1 cellular context compared by ENCODE assay signal in the genomic region with DNA sequence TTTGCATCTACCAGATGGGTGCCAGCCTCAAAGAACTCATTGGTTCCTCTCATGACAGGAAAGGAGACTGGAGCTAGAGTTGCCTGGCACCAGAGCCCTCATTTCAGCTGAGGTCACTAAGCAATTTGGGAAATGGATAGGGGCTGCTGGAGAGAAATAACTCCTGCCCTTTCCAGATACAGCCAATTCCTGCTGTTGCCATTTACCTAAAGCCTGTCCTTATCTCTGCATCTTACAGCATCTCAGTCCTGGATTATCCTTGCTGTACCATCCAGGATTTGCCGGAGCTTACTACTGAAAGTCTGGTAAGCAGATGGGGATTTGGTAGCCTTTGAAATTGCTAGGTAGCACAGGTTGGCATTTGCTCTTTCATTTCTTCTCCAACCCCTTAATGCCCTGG.
TF ChIP-seq lines count a peak whose summit lies in the region.

No MANE protein-coding gene starts in this region.

TF ChIP-seq in SK-N-SH, 30 proteins besides CTCF, POLR2A, EP300 and RAD21:
- TF ChIP-seq POLR2AphosphoS5 (IDR thresholded peaks at IDR 0.05; ENCODE audit: low read depth, low read length) (no peak), MEF2A (IDR thresholded peaks at IDR 0.05; ENCODE audit: borderline replicate concordance, low read depth) (no peak), CHD2 (IDR thresholded peaks at IDR 0.05; ENCODE audit: low read length, partially characterized antibody) (no peak), TAF1 (IDR thresholded peaks at IDR 0.05; ENCODE audit: borderline replicate concordance, low read depth, low read length) (no peak), RFX5 (IDR thresholded peaks at IDR 0.05; ENCODE audit: low read length) (no peak), GATA2 (CRISPR knock-in tag; IDR thresholded peaks at IDR 0.05) (peak; percentile 86), FOSL2 (IDR thresholded peaks at IDR 0.05; ENCODE audit: borderline replicate concordance, low read depth) (no peak)
TF ChIP-seq in SK-N-SH: peak in this region for 1.
